15 cellular contexts compared by ENCODE assay signal in the genomic region with DNA sequence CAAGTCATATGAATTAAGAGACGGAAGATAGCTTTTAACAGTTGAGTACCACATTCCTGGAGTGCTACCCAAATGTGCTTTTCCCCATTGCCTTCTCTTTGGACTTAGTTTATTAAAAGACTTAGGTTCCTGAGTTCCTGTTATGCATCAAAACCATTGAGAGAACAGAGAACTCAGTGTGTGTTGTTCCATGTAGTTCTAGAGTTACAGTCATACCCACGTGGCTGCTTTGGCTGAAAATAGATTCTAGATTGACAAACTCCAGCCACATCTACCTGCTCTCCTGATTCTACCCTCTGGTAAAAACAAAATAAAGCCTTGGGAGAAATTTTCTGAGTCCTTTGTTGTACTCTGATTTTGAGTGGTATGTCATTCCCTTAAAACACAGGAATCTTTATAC.
A peak's percentile ranks its signal among the peaks of the same experiment; 100 is the strongest.
DNase-seq lines count a peak whose midpoint lies in the region; ATAC-seq lines count a peak whose summit lies in the region.
"Had no signal": no experiment of that assay in that cellular context is flagged by ENCODE, and none has a peak within 500 bp of the region (broad histone marks: within the 10 kb centered on the region; RNA-seq: fewer than 3 reads in every experiment).

No MANE protein-coding gene starts in this region.

- H3K27ac ChIP-seq in mesenchymal stem cell (ENCODE audit: low read length, poor library complexity, severe bottlenecking): peak overlapping the region; percentile 64

- intact Hi-C loops in Right ventricle myocardium superior (cut with DNase I): no loop called here

- no peak overlapping the region for H2BK120ac ChIP-seq in mesenchymal stem cell (ENCODE audit: low read depth, low read length)

- 100% methylated on average over 1 of the region's 2 CpGs for WGBS in mesenchymal stem cell

- H3K4me3 ChIP-seq in mesenchymal stem cell (ENCODE audit: insufficient read depth in 1 of 2, low read depth in 1 of 2, low read length in 2 of 2): no peak overlapping the region

- no peak for ATAC-seq in Right ventricle myocardium superior (ENCODE audit: poor library complexity)

- H3K79me1 ChIP-seq in mesenchymal stem cell (replicated peaks; ENCODE audit: low read length, poor library complexity, severe bottlenecking): no peaks in the 10 kb centered on the region

- no peak overlapping the region for H2AFZ ChIP-seq in mesenchymal stem cell (ENCODE audit: low read depth, low read length)

- H2BK12ac ChIP-seq in mesenchymal stem cell (ENCODE audit: low read length in 2 of 2): no peak overlapping the region

- H2BK15ac ChIP-seq in mesenchymal stem cell (ENCODE audit: low read depth, poor library complexity, severe bottlenecking): no peak overlapping the region

- H2BK5ac ChIP-seq in mesenchymal stem cell (ENCODE audit: low read depth, low read length, poor library complexity, severe bottlenecking): no peak overlapping the region

- H2AK5ac ChIP-seq in mesenchymal stem cell (ENCODE audit: low read length, severe bottlenecking): no peak overlapping the region

- H3K18ac ChIP-seq in mesenchymal stem cell (ENCODE audit: low read depth in 1 of 2, low read length in 2 of 2): no peak overlapping the region

- H3K4ac ChIP-seq in mesenchymal stem cell (ENCODE audit: low read depth in 1 of 2, low read length in 2 of 2): no peak overlapping the region

- DNase-seq in SK-MEL-5 (ENCODE audit: low read depth, low spot score) (peak; percentile 50), foreskin melanocyte (peak; percentile 31), mesenchymal stem cell (no peak), renal cortical epithelial cell (ENCODE audit: low read depth) (peak; percentile 48), mucosa of gallbladder (ENCODE audit: low spot score) (no peak), Right ventricle myocardium superior (no peak), activated gamma-delta T cell (lab: John Stamatoyannopoulos, UW) (no peak)
- DNase-seq: C1 segment of cervical spinal cord; Calu3; CD4-positive, alpha-beta memory T cell; COR-L47; DMS79 treated with DMSO at 0.1 percent for 48 hours; GF-D8; H7; HCEC 1CT had no signal

- no peaks in the 10 kb centered on the region for H3K27me3 ChIP-seq in mesenchymal stem cell (ENCODE audit: control insufficient read depth in 1 of 2, insufficient read depth in 1 of 2, low read length in 2 of 2)

- H3K23ac ChIP-seq in mesenchymal stem cell (ENCODE audit: low read length in 2 of 2): no peak overlapping the region

- in situ Hi-C loops in SK-MEL-5 (cut with HindIII; ENCODE audit: low pct_unique_long_range_greater_than_20kb, low sequenced_read_pairs): no loop called here

- no peak overlapping the region for H3K14ac ChIP-seq in mesenchymal stem cell (ENCODE audit: low read length in 2 of 2)

- no peak overlapping the region for H4K91ac ChIP-seq in mesenchymal stem cell (ENCODE audit: low read length)

- H4K8ac ChIP-seq in mesenchymal stem cell (ENCODE audit: low read length): no peak overlapping the region

- H3K9me3 ChIP-seq in mesenchymal stem cell (ENCODE audit: control insufficient read depth, low read length): no peaks in the 10 kb centered on the region

- no peak overlapping the region for H3K4me2 ChIP-seq in mesenchymal stem cell (ENCODE audit: low read length, poor library complexity, severe bottlenecking)

- H3K4me1 ChIP-seq in mesenchymal stem cell (ENCODE audit: control insufficient read depth, insufficient read depth, low read depth, low read length): peaks cover 3% of the 10 kb centered on the region

- no peak overlapping the region for H3K9ac ChIP-seq in mesenchymal stem cell (ENCODE audit: low read length)

- no peaks in the 10 kb centered on the region for H3K36me3 ChIP-seq in mesenchymal stem cell (ENCODE audit: control insufficient read depth in 1 of 2, insufficient read depth in 2 of 2, low read depth in 1 of 2, low read length in 2 of 2)

Comparison
In these comparisons a context has a peak if more than half of its experiments do, and no peak if none do; other contexts are left out.
1. DNase-seq: peak in SK-MEL-5 (single experiment), foreskin melanocyte (single experiment) and renal cortical epithelial cell (single experiment); none in mesenchymal stem cell (single experiment), mucosa of gallbladder (single experiment), Right ventricle myocardium superior (single experiment) and activated gamma-delta T cell (single experiment).